In genomic region chr9:82865524-82865923, GRCh38 we compare ENCODE assay signal across 8 cellular contexts.
"Had no signal": no experiment of that assay in that cellular context is flagged by ENCODE, and none has a peak within 500 bp of the region (broad histone marks: within the 10 kb centered on the region; RNA-seq: fewer than 3 reads in every experiment).

No MANE protein-coding gene starts in this region.

- FAIRE-seq: G401.6, GM12878, GM12891, GM12892, GM18507, GM19239 had no signal

- H3K4me3 ChIP-seq: GM12878 had no signal

- DNase-seq: GDM1, GF-D8 had no signal

- ATAC-seq: GM12878 had no signal
